8 cellular contexts compared by ENCODE assay signal in genomic region chr19:56140583-56141415, GRCh38. TPM values are rescaled to one million over a fixed set of nuclear protein-coding genes. Genes with fewer than 3 reads are reported as not detected.
A peak's percentile ranks its signal among the peaks of the same experiment; 100 is the strongest.
DNase-seq lines count a peak whose midpoint lies in the region; ATAC-seq lines count a peak whose summit lies in the region.

TSS of gene ZNF444 (plus strand) at chr19:56141287. CDS start at chr19:56146912, 5,625 bp downstream.

- H2BK12ac ChIP-seq in mesenchymal stem cell (ENCODE audit: low read length in 2 of 2), result no peak within 1 kb of the TSS

- peaks cover 29% of the 10 kb centered on the region for H3K36me3 ChIP-seq in NT2/D1 (ENCODE audit: insufficient read depth, insufficient read length, low read length)
- no peaks in the 10 kb centered on the region for H3K36me3 ChIP-seq in endocrine pancreas (ENCODE audit: control insufficient read depth, insufficient read depth, low read length)
- peaks cover 3 to 18% of the 10 kb centered on the region in 2 experiments for H3K36me3 ChIP-seq in mesenchymal stem cell (ENCODE audit: control insufficient read depth in 1 of 2, insufficient read depth in 2 of 2, low read depth in 1 of 2, low read length in 2 of 2)

- peak within 1 kb of the TSS; percentile 53 for H3K4me3 ChIP-seq in NT2/D1 (ENCODE audit: insufficient read length, low read depth)
- H3K4me3 ChIP-seq in endocrine pancreas (ENCODE audit: control insufficient read depth, insufficient read depth, low read length), result peak within 1 kb of the TSS; percentile 77
- peak within 1 kb of the TSS; percentile 65 to 86 for H3K4me3 ChIP-seq in mesenchymal stem cell (ENCODE audit: insufficient read depth in 1 of 2, low read depth in 1 of 2, low read length in 2 of 2)

- H4K91ac ChIP-seq in mesenchymal stem cell (ENCODE audit: low read length), result peak within 1 kb of the TSS; percentile 57

- H2AFZ ChIP-seq in mesenchymal stem cell (ENCODE audit: low read depth, low read length), result peak within 1 kb of the TSS; percentile 91

- H3K23ac ChIP-seq in mesenchymal stem cell (ENCODE audit: low read length in 2 of 2), result no peak within 1 kb of the TSS

- under 1% methylated on average over 56 of the region's 56 CpGs for WGBS in mesenchymal stem cell

- peak within 1 kb of the TSS; percentile 85 for H3K4me2 ChIP-seq in mesenchymal stem cell (ENCODE audit: low read length, poor library complexity, severe bottlenecking)

- H2BK120ac ChIP-seq in mesenchymal stem cell (ENCODE audit: low read depth, low read length), result no peak within 1 kb of the TSS

- H3K9ac ChIP-seq in NT2/D1 (ENCODE audit: insufficient read length, low read depth), result peak within 1 kb of the TSS; percentile 53
- H3K9ac ChIP-seq in endocrine pancreas (ENCODE audit: control insufficient read depth, insufficient read depth, low read length), result peak within 1 kb of the TSS; percentile 56
- peak within 1 kb of the TSS; percentile 94 for H3K9ac ChIP-seq in mesenchymal stem cell (ENCODE audit: low read length)

- peak; percentile 100 for DNase-seq in COR-L47 (lab: John Stamatoyannopoulos, UW)
- peak; percentile 79 to 100 (median 99) for DNase-seq in HUDEP-2 (lab: John Stamatoyannopoulos, UW; ENCODE audit: unreplicated experiment in 76 of 76)
- DNase-seq in NT2/D1 (ENCODE audit: low read depth, low spot score), result peak; percentile 90
- peak; percentile 99 for DNase-seq in activated CD8-positive, alpha-beta memory T cell treated with anti-CD3 and anti-CD28 coated beads, Interleukin-2, amount 50 U/mL, for 1 hour (ENCODE audit: extremely low read depth)
- peak; percentile 100 for DNase-seq in mesenchymal stem cell
- peak; percentile 98 for DNase-seq in stimulated activated CD8-positive, alpha-beta memory T cell treated with anti-CD3 and anti-CD28 coated beads, Interleukin-12 subunit alpha, Interleukin-12 subunit beta, amount 100 ng/mL, for 4 hours (ENCODE audit: low read depth)

- peak within 1 kb of the TSS; percentile 61 for H2BK5ac ChIP-seq in mesenchymal stem cell (ENCODE audit: low read depth, low read length, poor library complexity, severe bottlenecking)

- H3K18ac ChIP-seq in mesenchymal stem cell (ENCODE audit: low read depth in 1 of 2, low read length in 2 of 2), result peak within 1 kb of the TSS; percentile 85 to 89

- H3K9me3 ChIP-seq in NT2/D1 (ENCODE audit: insufficient read depth, low read length), result no peaks in the 10 kb centered on the region
- no peaks in the 10 kb centered on the region for H3K9me3 ChIP-seq in endocrine pancreas (ENCODE audit: control insufficient read depth, low read length)
- no peaks in the 10 kb centered on the region for H3K9me3 ChIP-seq in mesenchymal stem cell (ENCODE audit: control insufficient read depth, low read length)

- H3K27me3 ChIP-seq in NT2/D1 (ENCODE audit: insufficient read depth, insufficient read length) (no peaks in the 10 kb centered on the region), endocrine pancreas (ENCODE audit: control insufficient read depth, insufficient read depth, low read length) (no peaks in the 10 kb centered on the region), mesenchymal stem cell (ENCODE audit: control insufficient read depth in 1 of 2, insufficient read depth in 1 of 2, low read length in 2 of 2) (no peaks in the 10 kb centered on the region)

- H3K4ac ChIP-seq in mesenchymal stem cell (ENCODE audit: low read depth in 1 of 2, low read length in 2 of 2), result peak within 1 kb of the TSS; percentile 59 to 90

- H2BK15ac ChIP-seq in mesenchymal stem cell (ENCODE audit: low read depth, poor library complexity, severe bottlenecking), result no peak within 1 kb of the TSS

- H3K79me1 ChIP-seq in mesenchymal stem cell (replicated peaks; ENCODE audit: low read length, poor library complexity, severe bottlenecking), result peaks cover 16% of the 10 kb centered on the region

- peak within 1 kb of the TSS; percentile 95 for H4K8ac ChIP-seq in mesenchymal stem cell (ENCODE audit: low read length)

- peak; percentile 91 for ATAC-seq in GM21381 (IDR thresholded peaks at IDR 0.05; ENCODE audit: unreplicated experiment)

- peak within 1 kb of the TSS in 1 of 2 experiments; percentile 96 for H3K14ac ChIP-seq in mesenchymal stem cell (ENCODE audit: low read length in 2 of 2)

- H2AK5ac ChIP-seq in mesenchymal stem cell (ENCODE audit: low read length, severe bottlenecking), result no peak within 1 kb of the TSS

- H3K4me1 ChIP-seq in NT2/D1 (ENCODE audit: insufficient read depth, insufficient read length) (peaks cover 9% of the 10 kb centered on the region), endocrine pancreas (ENCODE audit: control insufficient read depth, insufficient read depth, low read length) (no peaks in the 10 kb centered on the region), mesenchymal stem cell (ENCODE audit: control insufficient read depth, insufficient read depth, low read depth, low read length) (peaks cover 15% of the 10 kb centered on the region)

- H3K27ac ChIP-seq in mesenchymal stem cell (ENCODE audit: low read length, poor library complexity, severe bottlenecking), result peak within 1 kb of the TSS; percentile 69

RNA-seq across cellular contexts. Expression of gene ZNF444, which starts in this region (rescaled TPM):
- 18.1 TPM for polyA plus RNA-seq in mesenchymal stem cell (2013, experiment 1 of 2)
- polyA plus RNA-seq in mesenchymal stem cell (2013, experiment 2 of 2), result 17.4 TPM

Comparison
In these comparisons a context has a peak if more than half of its experiments do, and no peak if none do; other contexts are left out.
1. Peak in every context shown above with its lines: DNase-seq, ATAC-seq, H3K4me3 ChIP-seq and H3K27ac ChIP-seq.